In the genomic region with DNA sequence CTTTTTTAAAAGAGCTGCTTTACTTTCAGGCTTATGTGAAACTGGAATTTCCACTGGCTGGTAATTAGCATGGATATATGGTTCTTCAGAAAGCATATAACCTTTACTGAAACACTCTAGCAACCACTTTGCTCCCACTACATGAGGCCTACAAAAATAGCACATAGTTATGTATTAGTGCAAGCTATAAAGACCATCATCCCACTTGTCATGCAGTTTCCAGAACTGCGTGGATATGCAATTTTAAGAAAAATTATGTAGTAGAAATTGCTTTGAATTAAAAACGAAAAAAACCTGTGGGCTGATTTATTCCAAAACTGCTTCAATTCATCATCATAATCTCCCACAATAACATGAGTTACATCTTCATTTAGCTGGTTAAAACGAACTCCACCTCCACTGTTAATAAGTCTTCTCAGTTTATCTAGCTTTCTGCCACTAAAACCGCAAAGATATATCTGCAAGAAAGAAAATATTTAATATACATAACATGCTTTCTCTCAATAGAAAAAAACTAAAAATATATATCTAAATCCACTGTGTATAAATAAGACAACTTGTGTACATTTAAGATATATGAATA, we compare ENCODE assay signal across 32 cellular contexts.
"Had no signal": no experiment of that assay in that cellular context is flagged by ENCODE, and none has a peak within 500 bp of the region (broad histone marks: within the 10 kb centered on the region; RNA-seq: fewer than 3 reads in every experiment).

No MANE protein-coding gene starts in this region.

- H3K4me2 ChIP-seq: smooth muscle cell had no signal

- H3K9ac ChIP-seq: parathyroid adenoma had no signal

- H3K9me3 Mint-ChIP-seq: effector memory CD8-positive, alpha-beta T cell; mesothelial cell of epicardium; naive B cell; natural killer cell treated with Interleukin-12 subunit alpha and Interleukin-12 subunit beta and Interleukin-15 and Interleukin-18, amount 100 ng/mL, for 72 hours; neural crest cell; type B pancreatic cell had no signal

- H3K27me3 Mint-ChIP-seq: effector memory CD8-positive, alpha-beta T cell; naive B cell; natural killer cell treated with Interleukin-12 subunit alpha and Interleukin-12 subunit beta and Interleukin-15 and Interleukin-18, amount 100 ng/mL, for 72 hours; progenitor cell of endocrine pancreas; type B pancreatic cell had no signal

- H3K9me3 ChIP-seq: esophagus squamous epithelium, heart right ventricle, left lung, mucosa of descending colon, neutrophil, right atrium auricular region, testis, tibial artery had no signal

- H3K27ac ChIP-seq: esophagus squamous epithelium, heart right ventricle, left lung, neutrophil, parathyroid adenoma, right atrium auricular region, testis, tibial artery had no signal

- DNase-seq: effector memory CD8-positive, alpha-beta T cell; erythroblast; esophagus squamous epithelium; foreskin melanocyte; glutamatergic neuron; heart right ventricle; hippocampal formation; left cardiac atrium; left lung; mesenchymal stem cell; mucosa of descending colon; naive B cell; stimulated activated CD4-positive, alpha-beta T cell treated with anti-CD3 and anti-CD28 coated beads, Interleukin-12 subunit alpha, Interleukin-12 subunit beta, amount 100 ng/mL, for 4 hours; stimulated activated CD4-positive, alpha-beta T cell treated with anti-CD3 and anti-CD28 coated beads, Interleukin-1b, Interleukin-23, amount 100 ng/mL, for 48 hours; stimulated activated CD4-positive, alpha-beta T cell treated with anti-CD3 and anti-CD28 coated beads, Interleukin-4, amount 100 ng/mL, for 1 hour; stimulated activated CD8-positive, alpha-beta memory T cell treated with anti-CD3 and anti-CD28 coated beads, Interleukin-4, amount 100 ng/mL, for 48 hours; stimulated activated naive CD4-positive, alpha-beta T cell; substantia nigra; testis; tibial artery had no signal

- H3K79me2 ChIP-seq: parathyroid adenoma had no signal

- H3K27me3 ChIP-seq: esophagus squamous epithelium, heart right ventricle, left lung, neutrophil, right atrium auricular region, testis, tibial artery had no signal

- ATAC-seq: effector memory CD8-positive, alpha-beta T cell; heart right ventricle; left cardiac atrium; left lung; mucosa of descending colon; natural killer cell treated with Interleukin-12 subunit alpha and Interleukin-12 subunit beta and Interleukin-15 and Interleukin-18, amount 100 ng/mL, for 72 hours; sciatic nerve had no signal

- H3K4me3 Mint-ChIP-seq: effector memory CD8-positive, alpha-beta T cell; mesothelial cell of epicardium; naive B cell; natural killer cell treated with Interleukin-12 subunit alpha and Interleukin-12 subunit beta and Interleukin-15 and Interleukin-18, amount 100 ng/mL, for 72 hours; neural crest cell; type B pancreatic cell had no signal

- H3K27ac Mint-ChIP-seq: effector memory CD8-positive, alpha-beta T cell; mesothelial cell of epicardium; naive B cell; natural killer cell treated with Interleukin-12 subunit alpha and Interleukin-12 subunit beta and Interleukin-15 and Interleukin-18, amount 100 ng/mL, for 72 hours; progenitor cell of endocrine pancreas; type B pancreatic cell had no signal

- H3K4me1 ChIP-seq: heart right ventricle, left lung, parathyroid adenoma, right atrium auricular region, testis had no signal

- H3K4me3 ChIP-seq: esophagus squamous epithelium, heart right ventricle, left lung, mucosa of descending colon, right atrium auricular region, smooth muscle cell, testis, tibial artery had no signal

- H3K4me1 Mint-ChIP-seq: mesothelial cell of epicardium, neural crest cell had no signal

- H2AFZ ChIP-seq: parathyroid adenoma had no signal

- FAIRE-seq: endometrium, islet of Langerhans had no signal
